Comparison of ENCODE assay signal across 11 cellular contexts in genomic region chr4:82613111-82613510, GRCh38. TPM values are rescaled to one million over a fixed set of nuclear protein-coding genes. Genes with fewer than 3 reads are reported as not detected.
"Had no signal": no experiment of that assay in that cellular context is flagged by ENCODE, and none has a peak within 500 bp of the region (broad histone marks: within the 10 kb centered on the region; RNA-seq: fewer than 3 reads in every experiment).

No MANE protein-coding gene starts in this region.

- H3K9me3 ChIP-seq: HAP-1 had no signal

- H3K27ac ChIP-seq: GM23248 had no signal

- DNase-seq: GM23248, GOT3, H7, H9, HCEC 1CT, HFFc6 had no signal

- ATAC-seq: GM23338, HCT116 had no signal

- H3K4me3 ChIP-seq: GM23248, GM23338, HAP-1 had no signal

- H3K4me1 ChIP-seq: HAP-1 had no signal

- FAIRE-seq: H1, H54 had no signal

- H3K36me3 ChIP-seq: HAP-1 had no signal

RNA-seq across cellular contexts. Expression of gene TMEM150C, which starts 51.3 kb away (rescaled TPM):
- total RNA-seq: HFFc6 had no signal
